ENCODE assay signal across 1 cellular context in the genomic region with DNA sequence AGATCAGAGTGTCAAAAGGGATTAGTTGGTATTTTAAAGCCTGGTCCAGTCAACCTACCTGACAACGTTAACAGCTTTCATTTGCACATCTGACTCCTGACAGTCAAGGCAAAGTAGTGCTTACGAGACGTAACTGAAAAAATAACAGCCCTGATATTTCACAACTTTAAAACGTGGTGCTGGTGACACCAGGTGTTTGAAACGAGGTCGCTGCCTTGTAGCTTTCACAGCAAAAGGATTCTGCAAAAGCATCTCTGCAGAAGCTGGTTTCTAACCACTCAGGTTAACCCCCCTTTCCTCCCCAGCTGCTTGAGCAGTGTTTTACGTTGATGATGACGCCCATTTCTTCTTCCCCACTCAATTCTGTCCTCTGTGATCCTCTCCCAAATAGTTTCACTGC.
TF ChIP-seq lines count a peak whose summit lies in the region.

No MANE protein-coding gene starts in this region.

TF ChIP-seq in HepG2, 621 proteins besides CTCF, POLR2A, EP300 and RAD21:
- TF ChIP-seq SMC3 (IDR thresholded peaks at IDR 0.05; ENCODE audit: low read length) (0 out of 2 replicates have a peak, but pooled peaks have one; percentile 15), STAG1 (CRISPR knock-in tag; IDR thresholded peaks at IDR 0.05) (peak; percentile 62), IKZF1 (IDR thresholded peaks at IDR 0.05) (no peak), SAP130 (CRISPR knock-in tag; IDR thresholded peaks at IDR 0.05; ENCODE audit: low read depth) (0 out of 2 replicates have a peak, but pooled peaks have one; percentile 15), ZNF749 (CRISPR knock-in tag; IDR thresholded peaks at IDR 0.05; ENCODE audit: borderline replicate concordance) (no peak), CEBPB (IDR thresholded peaks at IDR 0.05; ENCODE audit: borderline replicate concordance, low read depth, low read length) (peak; percentile 73), GATAD2A (CRISPR knock-in tag; IDR thresholded peaks at IDR 0.05) (0 out of 2 replicates have a peak, but pooled peaks have one; percentile 3)
TF ChIP-seq in HepG2: peak in this region for 5.
